ENCODE assay signal across 9 cellular contexts in genomic region chr10:80196950-80197315, GRCh38. TPM values are rescaled to one million over a fixed set of nuclear protein-coding genes. Genes with fewer than 3 reads are reported as not detected.
A peak's percentile ranks its signal among the peaks of the same experiment; 100 is the strongest.
DNase-seq lines count a peak whose midpoint lies in the region; ATAC-seq and TF ChIP-seq lines count a peak whose summit lies in the region.
"Had no signal": no experiment of that assay in that cellular context is flagged by ENCODE, and none has a peak within 500 bp of the region (broad histone marks: within the 10 kb centered on the region; RNA-seq: fewer than 3 reads in every experiment).

No MANE protein-coding gene starts in this region.

- peaks cover 85% of the 10 kb centered on the region for H3K4me1 Mint-ChIP-seq in activated CD4-positive, alpha-beta T cell treated with anti-CD3 and anti-CD28 coated beads for 36 hours

- peak overlapping the region; percentile 66 for H3K27ac ChIP-seq in KOPT-K1 (ENCODE audit: low read depth, low read length, poor library complexity, severe bottlenecking)
- H3K27ac ChIP-seq in esophagus squamous epithelium, result peak overlapping the region; percentile 77 to 100 (median 85)
- peak overlapping the region; percentile 93 for H3K27ac ChIP-seq in subcutaneous abdominal adipose tissue (ENCODE audit: low read depth, low read length)

- H3K9me3 ChIP-seq in KOPT-K1 (ENCODE audit: insufficient read depth, low read length, poor library complexity, severe bottlenecking) (peaks cover 13% of the 10 kb centered on the region), esophagus squamous epithelium (no peaks in the 10 kb centered on the region), subcutaneous abdominal adipose tissue (ENCODE audit: control insufficient read depth in 5 of 5, low read length in 5 of 5) (no peaks in the 10 kb centered on the region)

- no peak for TF ChIP-seq CTCF in esophagus squamous epithelium (IDR thresholded peaks at IDR 0.05)

- peaks cover 53% of the 10 kb centered on the region for H3K36me3 Mint-ChIP-seq in activated CD4-positive, alpha-beta T cell treated with anti-CD3 and anti-CD28 coated beads for 36 hours (ENCODE audit: low read depth)

- TF ChIP-seq POLR2A in esophagus squamous epithelium (IDR thresholded peaks at IDR 0.05), result no peak

- H3K36me3 ChIP-seq in KOPT-K1 (ENCODE audit: insufficient read depth, low read length) (peaks cover 26% of the 10 kb centered on the region; the same call in 1 of the 2 replicates), esophagus squamous epithelium (peaks cover 0 to 34% (median 6%) of the 10 kb centered on the region in 3 donors), subcutaneous abdominal adipose tissue (ENCODE audit: control insufficient read depth in 5 of 5, insufficient read depth in 5 of 5, low read length in 5 of 5) (peaks cover 0 to 16% (median 3%) of the 10 kb centered on the region in 5 donors)

- CTCF ChIA-PET in activated CD4-positive, alpha-beta T cell treated with anti-CD3 and anti-CD28 coated beads for 36 hours (lab: Charles Lee), result interaction anchor here (0.7 kb wide), 2 partner anchors 9 to 309 kb away, joined by 3 to 5 read pairs; no protein-coding TSS in a partner anchor

- ATAC-seq in activated CD4-positive, alpha-beta T cell treated with anti-CD3 and anti-CD28 coated beads for 36 hours, result no peak
- no peak for ATAC-seq in GM19455 (IDR thresholded peaks at IDR 0.05; ENCODE audit: unreplicated experiment)
- no peak for ATAC-seq in HG03095 (IDR thresholded peaks at IDR 0.05; ENCODE audit: unreplicated experiment)

- peak overlapping the region; percentile 95 for H3K27ac Mint-ChIP-seq in activated CD4-positive, alpha-beta T cell treated with anti-CD3 and anti-CD28 coated beads for 36 hours

- H3K27me3 ChIP-seq in esophagus squamous epithelium, result no peaks in the 10 kb centered on the region
- no peaks in the 10 kb centered on the region for H3K27me3 ChIP-seq in subcutaneous abdominal adipose tissue (ENCODE audit: control insufficient read depth in 5 of 5, insufficient read depth in 4 of 5, low read length in 5 of 5)

- no peaks in the 10 kb centered on the region for H3K27me3 Mint-ChIP-seq in activated CD4-positive, alpha-beta T cell treated with anti-CD3 and anti-CD28 coated beads for 36 hours

- H3K4me3 Mint-ChIP-seq in activated CD4-positive, alpha-beta T cell treated with anti-CD3 and anti-CD28 coated beads for 36 hours, result peak overlapping the region; percentile 45

- H3K4me1 ChIP-seq in esophagus squamous epithelium, result peaks cover 42 to 91% (median 80%) of the 10 kb centered on the region in 3 donors
- peaks cover 34 to 82% (median 80%) of the 10 kb centered on the region in 5 donors for H3K4me1 ChIP-seq in subcutaneous abdominal adipose tissue (ENCODE audit: control insufficient read depth in 5 of 5, insufficient read depth in 5 of 5, low read length in 5 of 5)

- peak overlapping the region in 1 of 4 donors; percentile 19 for H3K4me3 ChIP-seq in esophagus squamous epithelium
- H3K4me3 ChIP-seq in subcutaneous abdominal adipose tissue (ENCODE audit: low read depth in 1 of 5, low read length in 5 of 5), result no peak overlapping the region

- intact Hi-C loops in activated CD4-positive, alpha-beta T cell treated with anti-CD3 and anti-CD28 coated beads for 36 hours (cut with DNase I, micrococcal nuclease), result loop anchor here (1.0 kb wide), 3 partner anchors 7 to 9 kb away; partner anchors contain the start of gene ANXA11 (in 1 of the 2)
- intact Hi-C loops in esophagus squamous epithelium (cut with DNase I), result no loop called here

- peaks cover 4% of the 10 kb centered on the region for H3K9me3 Mint-ChIP-seq in activated CD4-positive, alpha-beta T cell treated with anti-CD3 and anti-CD28 coated beads for 36 hours (ENCODE audit: low read depth)

- DNase-seq in activated CD4-positive, alpha-beta T cell treated with anti-CD3 and anti-CD28 coated beads for 36 hours, result no peak
- DNase-seq in activated CD4-positive, alpha-beta T cell treated with anti-CD3 and anti-CD28 coated beads for 1 hour, result no peak
- DNase-seq in esophagus squamous epithelium (lab: John Stamatoyannopoulos, UW) (no peak), DMS79 (lab: John Stamatoyannopoulos, UW) (no peak)
- DNase-seq: NCI-H1436 had no signal

- peak overlapping the region in 3 of 5 donors; percentile 27 to 53 (median 39) for H3K9ac ChIP-seq in subcutaneous abdominal adipose tissue (ENCODE audit: low read length in 5 of 5)

- POLR2A ChIA-PET in activated CD4-positive, alpha-beta T cell treated with anti-CD3 and anti-CD28 coated beads for 36 hours (lab: Charles Lee), result interaction anchor here (0.8 to 0.9 kb wide), 2 partner anchors 9 to 53 kb away, joined by 3 to 4 read pairs; partner anchors contain the start of gene ANXA11

- WGBS in esophagus squamous epithelium, 2 donors, result 71% methylated on average over 2 of the region's 2 CpGs; no CpG with 5 or more reads in 1 of the 2 donors

RNA-seq across cellular contexts. Expression of gene ANXA11, which starts 8.4 kb away (rescaled TPM):
- 100 to 1,000 TPM; 256 to 348 TPM for total RNA-seq in activated CD4-positive, alpha-beta T cell treated with anti-CD3 and anti-CD28 coated beads for 36 hours
- total RNA-seq in esophagus squamous epithelium, result 100 to 1,000 TPM; 131 to 243 (median 163) TPM
